ENCODE assay signal across 14 cellular contexts in genomic region chr6:127422791-127423190, GRCh38. TPM values are rescaled to one million over a fixed set of nuclear protein-coding genes. Genes with fewer than 3 reads are reported as not detected.
DNase-seq lines count a peak whose midpoint lies in the region; ATAC-seq and TF ChIP-seq lines count a peak whose summit lies in the region.
"Had no signal": no experiment of that assay in that cellular context is flagged by ENCODE, and none has a peak within 500 bp of the region (broad histone marks: within the 10 kb centered on the region; RNA-seq: fewer than 3 reads in every experiment).

No MANE protein-coding gene starts in this region.

- H2BK5ac ChIP-seq in mesenchymal stem cell (ENCODE audit: low read depth, low read length, poor library complexity, severe bottlenecking): no peak overlapping the region

- H3K27me3 Mint-ChIP-seq in stimulated activated memory B cell treated with anti-CD40 and anti-IgM and Interleukin-4, amounts not matched to agents 10 μg/mL and 1 μg/mL and 100 μg/mL, for 72 hours: no peaks in the 10 kb centered on the region
- H3K27me3 Mint-ChIP-seq: B cell; CD4-positive, alpha-beta T cell had no signal

- no peaks in the 10 kb centered on the region for H3K9me3 Mint-ChIP-seq in stimulated activated memory B cell treated with anti-CD40 and anti-IgM and Interleukin-4, amounts not matched to agents 10 μg/mL and 1 μg/mL and 100 μg/mL, for 72 hours

- H3K4me1 ChIP-seq in mesenchymal stem cell (ENCODE audit: control insufficient read depth, insufficient read depth, low read depth, low read length): no peaks in the 10 kb centered on the region
- H3K4me1 ChIP-seq in GM23248 (ENCODE audit: insufficient read depth): peaks cover 16% of the 10 kb centered on the region
- H3K4me1 ChIP-seq: HAP-1 had no signal

- H3K36me3 ChIP-seq in mesenchymal stem cell (ENCODE audit: control insufficient read depth in 1 of 2, insufficient read depth in 2 of 2, low read depth in 1 of 2, low read length in 2 of 2) (no peaks in the 10 kb centered on the region), GM23248 (ENCODE audit: low read depth) (no peaks in the 10 kb centered on the region)
- H3K36me3 ChIP-seq: HAP-1 had no signal

- no peak overlapping the region for H4K8ac ChIP-seq in mesenchymal stem cell (ENCODE audit: low read length)

- H3K9me2 ChIP-seq in GM23248 (ENCODE audit: insufficient read depth): no peaks in the 10 kb centered on the region

- H3K27ac ChIP-seq in VCaP (peak overlapping the region; percentile 87), mesenchymal stem cell (ENCODE audit: low read length, poor library complexity, severe bottlenecking) (no peak overlapping the region), GM23248 (no peak overlapping the region)

- TF ChIP-seq CTCF in LNCaP clone FGC (IDR thresholded peaks at IDR 0.05; ENCODE audit: control insufficient read depth, extremely low read depth, insufficient read depth) (no peak), VCaP (conservative IDR thresholded peaks at IDR 0.05) (no peak)

- no peak for ATAC-seq in stimulated activated memory B cell treated with anti-CD40 and anti-IgM and Interleukin-4, amounts not matched to agents 10 μg/mL and 1 μg/mL and 100 μg/mL, for 72 hours

- H3K14ac ChIP-seq in mesenchymal stem cell (ENCODE audit: low read length in 2 of 2): no peak overlapping the region

- H3K79me2 ChIP-seq in GM23248 (ENCODE audit: insufficient read depth): no peaks in the 10 kb centered on the region

- no peaks in the 10 kb centered on the region for H3K9me3 ChIP-seq in mesenchymal stem cell (ENCODE audit: control insufficient read depth, low read length)
- H3K9me3 ChIP-seq in GM23248 (ENCODE audit: low read depth): no peaks in the 10 kb centered on the region
- H3K9me3 ChIP-seq: HAP-1 had no signal

- in situ Hi-C loops in GM23248 (cut with MboI): no loop called here

- no peak overlapping the region for H3K4me3 Mint-ChIP-seq in stimulated activated memory B cell treated with anti-CD40 and anti-IgM and Interleukin-4, amounts not matched to agents 10 μg/mL and 1 μg/mL and 100 μg/mL, for 72 hours
- H3K4me3 Mint-ChIP-seq: B cell; CD4-positive, alpha-beta T cell had no signal

- no peak overlapping the region for H3K18ac ChIP-seq in mesenchymal stem cell (ENCODE audit: low read depth in 1 of 2, low read length in 2 of 2)

- no peak overlapping the region for H2AK5ac ChIP-seq in mesenchymal stem cell (ENCODE audit: low read length, severe bottlenecking)

- H3K79me1 ChIP-seq in mesenchymal stem cell (replicated peaks; ENCODE audit: low read length, poor library complexity, severe bottlenecking): no peaks in the 10 kb centered on the region

- peak overlapping the region; percentile 74 for H3K27ac Mint-ChIP-seq in stimulated activated memory B cell treated with anti-CD40 and anti-IgM and Interleukin-4, amounts not matched to agents 10 μg/mL and 1 μg/mL and 100 μg/mL, for 72 hours
- H3K27ac Mint-ChIP-seq: B cell; CD4-positive, alpha-beta T cell had no signal

- no peak overlapping the region for H3K4ac ChIP-seq in mesenchymal stem cell (ENCODE audit: low read depth in 1 of 2, low read length in 2 of 2)

- no peak overlapping the region for H3K23ac ChIP-seq in mesenchymal stem cell (ENCODE audit: low read length in 2 of 2)

- DNase-seq in LNCaP clone FGC (ENCODE audit: low read depth): peak; percentile 67
- no peak for DNase-seq in mesenchymal stem cell
- no peak for DNase-seq in GM23248
- no peak for DNase-seq in globus pallidus (ENCODE audit: low spot score)
- DNase-seq in DMS53 treated with DMSO at 0.1 percent for 48 hours (lab: John Stamatoyannopoulos, UW; ENCODE audit: unreplicated experiment): no peak
- DNase-seq: C1 segment of cervical spinal cord; Calu3; CD4-positive, alpha-beta T cell; DMS79 treated with DMSO at 0.1 percent for 48 hours; EL had no signal

- H3K4me3 ChIP-seq in LNCaP clone FGC (ENCODE audit: low read depth, low read length) (no peak overlapping the region), mesenchymal stem cell (ENCODE audit: insufficient read depth in 1 of 2, low read depth in 1 of 2, low read length in 2 of 2) (no peak overlapping the region), GM23248 (no peak overlapping the region)
- H3K4me3 ChIP-seq: HAP-1 had no signal

- no peak overlapping the region for H2BK15ac ChIP-seq in mesenchymal stem cell (ENCODE audit: low read depth, poor library complexity, severe bottlenecking)

- no peak overlapping the region for H4K91ac ChIP-seq in mesenchymal stem cell (ENCODE audit: low read length)

- H3K4me2 ChIP-seq in mesenchymal stem cell (ENCODE audit: low read length, poor library complexity, severe bottlenecking): no peak overlapping the region
- no peak overlapping the region for H3K4me2 ChIP-seq in GM23248 (ENCODE audit: unreplicated experiment)

- H3K9ac ChIP-seq in mesenchymal stem cell (ENCODE audit: low read length) (peak overlapping the region; percentile 2), GM23248 (no peak overlapping the region)

- 100% methylated on average over 1 of the region's 1 CpG for WGBS in mesenchymal stem cell
- 31 to 41% methylated on average over 1 of the region's 1 CpG for WGBS in GM23248 (ENCODE audit: low coverage in 1 of 2, low lambda C conversion rate in 2 of 2, missing lambda C conversion rate in 2 of 2), 2 experiments

- no peaks in the 10 kb centered on the region for H3K36me3 Mint-ChIP-seq in stimulated activated memory B cell treated with anti-CD40 and anti-IgM and Interleukin-4, amounts not matched to agents 10 μg/mL and 1 μg/mL and 100 μg/mL, for 72 hours

- no peak overlapping the region for H2BK12ac ChIP-seq in mesenchymal stem cell (ENCODE audit: low read length in 2 of 2)

- peaks cover 21% of the 10 kb centered on the region for H3K4me1 Mint-ChIP-seq in stimulated activated memory B cell treated with anti-CD40 and anti-IgM and Interleukin-4, amounts not matched to agents 10 μg/mL and 1 μg/mL and 100 μg/mL, for 72 hours

- H3F3A ChIP-seq in GM23248 (ENCODE audit: insufficient read depth): no peaks in the 10 kb centered on the region

- no peak overlapping the region for H2AFZ ChIP-seq in mesenchymal stem cell (ENCODE audit: low read depth, low read length)
- H2AFZ ChIP-seq in GM23248: no peak overlapping the region

- H2BK120ac ChIP-seq in mesenchymal stem cell (ENCODE audit: low read depth, low read length): no peak overlapping the region

- H4K20me1 ChIP-seq in GM23248 (ENCODE audit: insufficient read depth): no peaks in the 10 kb centered on the region

- H3K27me3 ChIP-seq in mesenchymal stem cell (ENCODE audit: control insufficient read depth in 1 of 2, insufficient read depth in 1 of 2, low read length in 2 of 2): no peaks in the 10 kb centered on the region
- no peaks in the 10 kb centered on the region for H3K27me3 ChIP-seq in GM23248 (replicated peaks; ENCODE audit: insufficient read depth)

RNA-seq across cellular contexts. Expression of gene KIAA0408, which starts 36.4 kb away (rescaled TPM):
- 1.9 TPM for polyA plus RNA-seq in mesenchymal stem cell (2013, experiment 1 of 2)
- polyA plus RNA-seq in mesenchymal stem cell (2013, experiment 2 of 2): 1.9 TPM
- 1.4 and 3.2 TPM in 2 replicates for total RNA-seq in GM23248 (2014; rRNA removed; shearing (Covaris generic))
- 0.39 and 1.1 TPM in 2 replicates for polyA plus RNA-seq in GM23248 (2016; fragmentation: Nextera tagmentation; extraction: Ambion mirVana)
